In the genomic region with DNA sequence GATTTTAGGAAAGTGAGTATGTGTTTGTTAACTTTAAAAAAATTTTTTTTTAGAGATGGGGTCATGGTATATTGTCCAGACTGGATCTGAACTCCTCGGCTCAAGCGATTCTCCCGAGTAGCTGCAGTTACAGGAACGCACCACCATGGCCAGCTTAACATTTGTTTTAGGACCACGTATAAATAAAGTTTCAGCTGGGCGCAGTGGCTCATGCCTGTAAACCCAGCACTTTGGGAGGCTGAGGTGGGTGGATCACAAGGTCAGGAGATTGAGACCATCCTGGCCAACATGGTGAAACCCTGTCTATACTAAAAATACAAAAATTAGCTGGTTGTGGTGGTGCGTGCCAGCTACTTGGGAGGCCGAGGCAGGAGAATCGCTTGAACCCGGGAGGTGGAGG, we compare ENCODE assay signal across 1 cellular context.
A peak's percentile ranks its signal among the peaks of the same experiment; 100 is the strongest.
TF ChIP-seq lines count a peak whose summit lies in the region.

No MANE protein-coding gene starts in this region.

TF ChIP-seq in K562, 482 proteins besides CTCF, POLR2A, EP300 and RAD21:
- TF ChIP-seq, protein P1, sequence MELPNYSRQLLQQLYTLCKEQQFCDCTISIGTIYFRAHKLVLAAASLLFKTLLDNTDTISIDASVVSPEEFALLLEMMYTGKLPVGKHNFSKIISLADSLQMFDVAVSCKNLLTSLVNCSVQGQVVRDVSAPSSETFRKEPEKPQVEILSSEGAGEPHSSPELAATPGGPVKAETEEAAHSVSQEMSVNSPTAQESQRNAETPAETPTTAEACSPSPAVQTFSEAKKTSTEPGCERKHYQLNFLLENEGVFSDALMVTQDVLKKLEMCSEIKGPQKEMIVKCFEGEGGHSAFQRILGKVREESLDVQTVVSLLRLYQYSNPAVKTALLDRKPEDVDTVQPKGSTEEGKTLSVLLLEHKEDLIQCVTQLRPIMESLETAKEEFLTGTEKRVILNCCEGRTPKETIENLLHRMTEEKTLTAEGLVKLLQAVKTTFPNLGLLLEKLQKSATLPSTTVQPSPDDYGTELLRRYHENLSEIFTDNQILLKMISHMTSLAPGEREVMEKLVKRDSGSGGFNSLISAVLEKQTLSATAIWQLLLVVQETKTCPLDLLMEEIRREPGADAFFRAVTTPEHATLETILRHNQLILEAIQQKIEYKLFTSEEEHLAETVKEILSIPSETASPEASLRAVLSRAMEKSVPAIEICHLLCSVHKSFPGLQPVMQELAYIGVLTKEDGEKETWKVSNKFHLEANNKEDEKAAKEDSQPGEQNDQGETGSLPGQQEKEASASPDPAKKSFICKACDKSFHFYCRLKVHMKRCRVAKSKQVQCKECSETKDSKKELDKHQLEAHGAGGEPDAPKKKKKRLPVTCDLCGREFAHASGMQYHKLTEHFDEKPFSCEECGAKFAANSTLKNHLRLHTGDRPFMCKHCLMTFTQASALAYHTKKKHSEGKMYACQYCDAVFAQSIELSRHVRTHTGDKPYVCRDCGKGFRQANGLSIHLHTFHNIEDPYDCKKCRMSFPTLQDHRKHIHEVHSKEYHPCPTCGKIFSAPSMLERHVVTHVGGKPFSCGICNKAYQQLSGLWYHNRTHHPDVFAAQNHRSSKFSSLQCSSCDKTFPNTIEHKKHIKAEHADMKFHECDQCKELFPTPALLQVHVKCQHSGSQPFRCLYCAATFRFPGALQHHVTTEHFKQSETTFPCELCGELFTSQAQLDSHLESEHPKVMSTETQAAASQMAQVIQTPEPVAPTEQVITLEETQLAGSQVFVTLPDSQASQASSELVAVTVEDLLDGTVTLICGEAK (IDR thresholded peaks at IDR 0.05): peak; percentile 87
- TF ChIP-seq, protein P1 (CRISPR knock-in tag; IDR thresholded peaks at IDR 0.05): peak; percentile 82
- 0 out of 2 replicates have a peak, but pooled peaks have one; percentile 5 for TF ChIP-seq SMARCA4 (IDR thresholded peaks at IDR 0.05)
